1 cellular context compared by ENCODE assay signal in genomic region chr17:43393944-43394482, GRCh38.
TF ChIP-seq lines count a peak whose summit lies in the region.

No MANE protein-coding gene starts in this region.

TF ChIP-seq in HEK293, 187 proteins besides CTCF, POLR2A, EP300 and RAD21 (continued from another document):
- TF ChIP-seq TSHZ1 (tag by site-specific recombination; IDR thresholded peaks at IDR 0.05; ENCODE audit: borderline replicate concordance) (no peak), ZBTB20 (tag by site-specific recombination; IDR thresholded peaks at IDR 0.05) (peak; percentile 47; the same call in 1 of the 2 replicates)
